8 cellular contexts compared by ENCODE assay signal in genomic region chr12:53750812-53751335, GRCh38. TPM values are rescaled to one million over a fixed set of nuclear protein-coding genes. Genes with fewer than 3 reads are reported as not detected.
DNase-seq lines count a peak whose midpoint lies in the region; ATAC-seq lines count a peak whose summit lies in the region.

No MANE protein-coding gene starts in this region.

- H3K9me3 ChIP-seq in iPS-18c (ENCODE audit: control insufficient read depth, insufficient read depth, low read length), result no peaks in the 10 kb centered on the region

- DNase-seq in DMS53 (lab: John Stamatoyannopoulos, UW), result peak; percentile 78
- no peak for DNase-seq in DMS53 treated with DMSO at 0.1 percent for 48 hours (lab: John Stamatoyannopoulos, UW; ENCODE audit: unreplicated experiment)
- peak; percentile 8 for DNase-seq in activated effector memory CD4-positive, alpha-beta T cell treated with Interleukin-2 at 50 U/mL for 16 hours
- DNase-seq in stimulated activated naive CD8-positive, alpha-beta T cell treated with anti-CD3 and anti-CD28 coated beads, Interleukin-15, Interleukin-2, amounts not matched to agents 100 U/mL and 50 U/mL, for 24 hours, result peak; percentile 20
- DNase-seq in A172 (ENCODE audit: low spot score), result no peak

- H3K4me3 ChIP-seq in iPS-18c (ENCODE audit: insufficient read depth, low read depth, low read length), result peak overlapping the region; percentile 63

- ATAC-seq in HG03442 (IDR thresholded peaks at IDR 0.05; ENCODE audit: unreplicated experiment), result peak; percentile 25
- no peak for ATAC-seq in stimulated activated naive CD8-positive, alpha-beta T cell treated with anti-CD3 and anti-CD28 coated beads, Interleukin-15, Interleukin-2, amounts not matched to agents 100 U/mL and 50 U/mL, for 24 hours
- no peak for ATAC-seq in GM18858 (IDR thresholded peaks at IDR 0.05; ENCODE audit: unreplicated experiment)

RNA-seq across cellular contexts. Expression of gene CISTR, which starts 0.9 kb away (rescaled TPM):
- total RNA-seq in A172 (2014; rRNA removed; shearing (Covaris generic)), result not detected in 2 replicates

RNA-seq across cellular contexts. Expression of gene CALCOCO1, which starts 23.6 kb away (rescaled TPM):
- 36.8 and 40.2 TPM in 2 replicates for total RNA-seq in A172 (2014; rRNA removed; shearing (Covaris generic))

Comparison
In these comparisons a context has a peak if more than half of its experiments do, and no peak if none do; other contexts are left out.
1. DNase-seq: peak in DMS53 (single experiment), activated effector memory CD4-positive, alpha-beta T cell treated with Interleukin-2 at 50 U/mL for 16 hours (single experiment) and stimulated activated naive CD8-positive, alpha-beta T cell treated with anti-CD3 and anti-CD28 coated beads, Interleukin-15, Interleukin-2, amounts not matched to agents 100 U/mL and 50 U/mL, for 24 hours (single experiment); none in DMS53 treated with DMSO at 0.1 percent for 48 hours (single experiment) and A172 (single experiment).